ENCODE assay signal across 32 cellular contexts in genomic region chr2:119580550-119581072, GRCh38. TPM values are rescaled to one million over a fixed set of nuclear protein-coding genes. Genes with fewer than 3 reads are reported as not detected.
"Had no signal": no experiment of that assay in that cellular context is flagged by ENCODE, and none has a peak within 500 bp of the region (broad histone marks: within the 10 kb centered on the region; RNA-seq: fewer than 3 reads in every experiment).

No MANE protein-coding gene starts in this region.

- H3K4me3 ChIP-seq: breast epithelium, esophagus muscularis mucosa, heart left ventricle, ovary, prostate gland, smooth muscle cell, testis, transverse colon, vagina had no signal

- H3K4me1 Mint-ChIP-seq: activated CD4-positive, alpha-beta memory T cell treated with anti-CD3 and anti-CD28 coated beads, Interleukin-2, amount 10 ng/mL, durations not matched to agents 7 days and 5 days; activated CD4-positive, alpha-beta T cell treated with anti-CD3 and anti-CD28 coated beads, Interleukin-2, amount 10 ng/mL, durations not matched to agents 7 days and 5 days; activated naive CD4-positive, alpha-beta T cell treated with anti-CD3 and anti-CD28 coated beads, Interleukin-2, amount 10 ng/mL, durations not matched to agents 7 days and 5 days; activated naive CD8-positive, alpha-beta T cell treated with anti-CD3 and anti-CD28 coated beads, Interleukin-2, amount 10 ng/mL, durations not matched to agents 7 days and 5 days; naive B cell; nephron progenitor cell; stimulated activated memory B cell treated with anti-CD40 and anti-IgM and Interleukin-4, amounts not matched to agents 10 μg/mL and 1 μg/mL and 100 μg/mL, for 72 hours; WTC11 had no signal

- H3K4me2 ChIP-seq: smooth muscle cell had no signal

- H3K4me3 Mint-ChIP-seq: activated CD4-positive, alpha-beta memory T cell treated with anti-CD3 and anti-CD28 coated beads, Interleukin-2, amount 10 ng/mL, durations not matched to agents 7 days and 5 days; activated CD4-positive, alpha-beta T cell treated with anti-CD3 and anti-CD28 coated beads, Interleukin-2, amount 10 ng/mL, durations not matched to agents 7 days and 5 days; activated naive CD4-positive, alpha-beta T cell treated with anti-CD3 and anti-CD28 coated beads, Interleukin-2, amount 10 ng/mL, durations not matched to agents 7 days and 5 days; activated naive CD8-positive, alpha-beta T cell treated with anti-CD3 and anti-CD28 coated beads, Interleukin-2, amount 10 ng/mL, durations not matched to agents 7 days and 5 days; activated T-cell treated with anti-CD3 and anti-CD28 coated beads, Interleukin-2, amount 50 U/mL, for 24 hours; mesothelial cell of epicardium; naive B cell; nephron progenitor cell; stimulated activated memory B cell treated with anti-CD40 and anti-IgM and Interleukin-4, amounts not matched to agents 10 μg/mL and 1 μg/mL and 100 μg/mL, for 72 hours; WTC11 had no signal

- H3K4me1 ChIP-seq: breast epithelium, foreskin keratinocyte, prostate gland, testis, vagina had no signal

- H3K9me3 ChIP-seq: ovary, prostate gland, testis, transverse colon, vagina had no signal

- H3K27ac ChIP-seq: breast epithelium, esophagus muscularis mucosa, foreskin keratinocyte, ovary, prostate gland, testis, transverse colon, vagina had no signal

- H3K27ac Mint-ChIP-seq: activated CD4-positive, alpha-beta memory T cell treated with anti-CD3 and anti-CD28 coated beads, Interleukin-2, amount 10 ng/mL, durations not matched to agents 7 days and 5 days; activated CD4-positive, alpha-beta T cell treated with anti-CD3 and anti-CD28 coated beads, Interleukin-2, amount 10 ng/mL, durations not matched to agents 7 days and 5 days; activated naive CD4-positive, alpha-beta T cell treated with anti-CD3 and anti-CD28 coated beads, Interleukin-2, amount 10 ng/mL, durations not matched to agents 7 days and 5 days; activated naive CD8-positive, alpha-beta T cell treated with anti-CD3 and anti-CD28 coated beads, Interleukin-2, amount 10 ng/mL, durations not matched to agents 7 days and 5 days; activated T-cell treated with anti-CD3 and anti-CD28 coated beads, Interleukin-2, amount 50 U/mL, for 24 hours; mesothelial cell of epicardium; naive B cell; nephron progenitor cell; stimulated activated memory B cell treated with anti-CD40 and anti-IgM and Interleukin-4, amounts not matched to agents 10 μg/mL and 1 μg/mL and 100 μg/mL, for 72 hours; WTC11 had no signal

- H3K9me3 Mint-ChIP-seq: activated naive CD4-positive, alpha-beta T cell treated with anti-CD3 and anti-CD28 coated beads, Interleukin-2, amount 10 ng/mL, durations not matched to agents 7 days and 5 days; activated naive CD8-positive, alpha-beta T cell treated with anti-CD3 and anti-CD28 coated beads, Interleukin-2, amount 10 ng/mL, durations not matched to agents 7 days and 5 days; activated T-cell treated with anti-CD3 and anti-CD28 coated beads, Interleukin-2, amount 50 U/mL, for 24 hours had no signal

- H3K36me3 Mint-ChIP-seq: activated naive CD4-positive, alpha-beta T cell treated with anti-CD3 and anti-CD28 coated beads, Interleukin-2, amount 10 ng/mL, durations not matched to agents 7 days and 5 days; activated naive CD8-positive, alpha-beta T cell treated with anti-CD3 and anti-CD28 coated beads, Interleukin-2, amount 10 ng/mL, durations not matched to agents 7 days and 5 days; mesothelial cell of epicardium; naive B cell; stimulated activated memory B cell treated with anti-CD40 and anti-IgM and Interleukin-4, amounts not matched to agents 10 μg/mL and 1 μg/mL and 100 μg/mL, for 72 hours had no signal

- DNase-seq: activated CD4-positive, alpha-beta memory T cell treated with anti-CD3 and anti-CD28 coated beads, Interleukin-2, amount 10 ng/mL, durations not matched to agents 7 days and 5 days; activated CD4-positive, alpha-beta T cell treated with anti-CD3 and anti-CD28 coated beads for 1 hour; activated CD4-positive, alpha-beta T cell treated with anti-CD3 and anti-CD28 coated beads, Interleukin-2, amount 10 ng/mL, durations not matched to agents 7 days and 5 days; activated CD8-positive, alpha-beta memory T cell treated with anti-CD3 and anti-CD28 coated beads, Interleukin-2, amount 50 U/mL, for 48 hours; activated gamma-delta T cell; activated naive CD4-positive, alpha-beta T cell treated with anti-CD3 and anti-CD28 coated beads, Interleukin-2, amount 10 ng/mL, durations not matched to agents 7 days and 5 days; activated naive CD8-positive, alpha-beta T cell treated with anti-CD3 and anti-CD28 coated beads, Interleukin-2, amount 10 ng/mL, durations not matched to agents 7 days and 5 days; activated T-cell treated with anti-CD3 and anti-CD28 coated beads, Interleukin-2, amount 50 U/mL, for 24 hours; dermis blood vessel endothelial cell; effector CD4-positive, alpha-beta T cell; foreskin keratinocyte; heart left ventricle; naive B cell; nephron progenitor cell; ovary; retina; stimulated activated CD4-positive, alpha-beta T cell treated with anti-CD3 and anti-CD28 coated beads, Interleukin-1b, Interleukin-23, amount 100 ng/mL, for 48 hours; stimulated activated CD4-positive, alpha-beta T cell treated with anti-CD3 and anti-CD28 coated beads, Interleukin-4, amount 100 ng/mL, for 4 hours; stimulated activated CD8-positive, alpha-beta memory T cell treated with anti-CD3 and anti-CD28 coated beads, Interleukin-4, amount 100 ng/mL, for 48 hours; T-helper 2 cell; testis; transverse colon had no signal

- H3K36me3 ChIP-seq: breast epithelium, esophagus muscularis mucosa, heart left ventricle, ovary, prostate gland, transverse colon, vagina had no signal

- ATAC-seq: foreskin keratinocyte; stimulated activated memory B cell treated with anti-CD40 and anti-IgM and Interleukin-4, amounts not matched to agents 10 μg/mL and 1 μg/mL and 100 μg/mL, for 72 hours; WTC11 had no signal

- H3K27me3 ChIP-seq: breast epithelium, esophagus muscularis mucosa, heart left ventricle, ovary, testis, transverse colon, vagina had no signal

RNA-seq across cellular contexts. Expression of gene CFAP221, which starts 36.4 kb away (rescaled TPM):
- total RNA-seq: activated CD4-positive, alpha-beta memory T cell treated with anti-CD3 and anti-CD28 coated beads, Interleukin-2, amount 10 ng/mL, durations not matched to agents 7 days and 5 days; activated CD4-positive, alpha-beta T cell treated with anti-CD3 and anti-CD28 coated beads, Interleukin-2, amount 10 ng/mL, durations not matched to agents 7 days and 5 days; activated naive CD8-positive, alpha-beta T cell treated with anti-CD3 and anti-CD28 coated beads, Interleukin-2, amount 10 ng/mL, durations not matched to agents 7 days and 5 days; foreskin keratinocyte; transverse colon had no signal
- polyA plus RNA-seq: foreskin keratinocyte had no signal

RNA-seq across cellular contexts. Expression of gene SCTR, which starts 56.3 kb away (rescaled TPM):
- total RNA-seq: activated CD4-positive, alpha-beta memory T cell treated with anti-CD3 and anti-CD28 coated beads, Interleukin-2, amount 10 ng/mL, durations not matched to agents 7 days and 5 days; activated CD4-positive, alpha-beta T cell treated with anti-CD3 and anti-CD28 coated beads, Interleukin-2, amount 10 ng/mL, durations not matched to agents 7 days and 5 days; activated naive CD8-positive, alpha-beta T cell treated with anti-CD3 and anti-CD28 coated beads, Interleukin-2, amount 10 ng/mL, durations not matched to agents 7 days and 5 days; astrocyte; breast epithelium; dermis blood vessel endothelial cell; esophagus muscularis mucosa; foreskin keratinocyte; kidney epithelial cell; prostate gland; smooth muscle cell; transverse colon; vagina; WTC11 had no signal
- polyA plus RNA-seq: foreskin keratinocyte, smooth muscle cell had no signal
